In the genomic region with DNA sequence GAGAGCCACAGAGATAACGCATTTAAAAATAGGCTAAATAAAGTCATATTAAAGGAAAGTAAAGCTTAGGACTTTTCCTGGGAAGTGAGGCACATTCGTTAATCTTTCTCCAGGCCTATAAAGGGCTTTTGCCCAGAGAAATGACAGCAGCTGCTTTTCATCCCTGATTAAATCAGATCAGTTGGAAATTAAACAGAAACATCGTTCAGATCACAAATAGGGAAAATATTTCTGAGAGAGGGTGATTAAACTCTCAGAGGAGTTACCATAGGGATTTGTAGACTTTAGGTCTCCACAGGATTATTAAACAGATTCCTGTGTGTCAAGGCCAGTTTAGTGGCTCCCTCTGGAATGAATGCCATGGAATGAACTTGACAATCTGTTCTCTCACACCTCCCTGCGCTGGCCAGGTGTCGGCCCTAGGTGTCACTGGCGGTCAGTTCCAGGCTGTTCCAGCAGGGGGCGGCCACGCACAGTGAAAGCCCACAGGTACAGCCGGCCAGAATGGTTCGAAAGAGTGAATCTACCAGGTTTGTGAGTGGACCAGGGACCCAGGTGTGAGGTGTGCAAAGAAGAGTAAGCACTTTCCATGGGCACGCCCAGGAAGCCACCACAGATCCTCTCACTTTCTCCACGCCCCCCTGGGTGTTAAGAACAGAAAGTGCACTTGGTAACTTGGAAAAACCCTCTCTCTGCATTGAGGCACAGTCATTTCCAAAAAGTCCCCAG, we compare ENCODE assay signal across 8 cellular contexts.
DNase-seq lines count a peak whose midpoint lies in the region; ATAC-seq, FAIRE-seq and TF ChIP-seq lines count a peak whose summit lies in the region.

No MANE protein-coding gene starts in this region.

- H3K4me3 Mint-ChIP-seq in type B pancreatic cell = no peak overlapping the region

- H3K27ac ChIP-seq in trophoblast cell (ENCODE audit: low read depth, low read length) = no peak overlapping the region

- H3K79me2 ChIP-seq in trophoblast cell (ENCODE audit: control insufficient read depth, insufficient read depth, low read length, poor library complexity) = peaks cover 2% of the 10 kb centered on the region

- TF ChIP-seq CTCF in type B pancreatic cell (conservative IDR thresholded peaks at IDR 0.05) = peak; percentile 100

- DNase-seq in ELF-1 (ENCODE audit: low read depth, low spot score) (peak; percentile 90), HTR-8/SVneo (ENCODE audit: insufficient read length, low spot score) (peak; percentile 63), SHP77 (lab: John Stamatoyannopoulos, UW) (peak; percentile 46 to 60), activated gamma-delta T cell treated with Interleukin-2 at 50 U/mL for 16 hours (peak; percentile 83), globus pallidus (ENCODE audit: low spot score) (peak; percentile 15), trophoblast cell (peak; percentile 79 to 96), type B pancreatic cell (ENCODE audit: extremely low spot score, unreplicated experiment) (peak; percentile 89)

- no peak overlapping the region for H3K4me3 ChIP-seq in trophoblast cell (ENCODE audit: low read depth, low read length)

- H3K9me3 ChIP-seq in trophoblast cell (ENCODE audit: insufficient read depth, low read depth, low read length) = no peaks in the 10 kb centered on the region

- no peak overlapping the region for H2AFZ ChIP-seq in trophoblast cell (ENCODE audit: insufficient read depth, low read length, poor library complexity)

- no peak overlapping the region for H3K18ac ChIP-seq in trophoblast cell (ENCODE audit: low read length)

- H3K4me2 ChIP-seq in trophoblast cell (ENCODE audit: low read length) = no peak overlapping the region

- no peak overlapping the region for H2BK5ac ChIP-seq in trophoblast cell (ENCODE audit: low read depth, low read length, poor library complexity)

- H3K27me3 Mint-ChIP-seq in type B pancreatic cell = peaks cover 33% of the 10 kb centered on the region

- H3K23ac ChIP-seq in trophoblast cell (ENCODE audit: low read length) = no peak overlapping the region

- peaks cover 12% of the 10 kb centered on the region for H3K4me1 Mint-ChIP-seq in type B pancreatic cell (ENCODE audit: unreplicated experiment)

- H3K9me3 Mint-ChIP-seq in type B pancreatic cell = no peaks in the 10 kb centered on the region

- H3K9ac ChIP-seq in trophoblast cell (ENCODE audit: low read length) = no peak overlapping the region

- H3K4ac ChIP-seq in trophoblast cell (ENCODE audit: low read depth, low read length) = no peak overlapping the region

- H4K12ac ChIP-seq in trophoblast cell (ENCODE audit: low read depth, low read length) = no peak overlapping the region

- H3K14ac ChIP-seq in trophoblast cell (ENCODE audit: low read length) = no peak overlapping the region

- no peak overlapping the region for H4K8ac ChIP-seq in trophoblast cell (ENCODE audit: low read depth, low read length)

- peak; percentile 44 for FAIRE-seq in HTR-8/SVneo (lab: Jason Lieb, UNC)

- no peak overlapping the region for H2BK120ac ChIP-seq in trophoblast cell (ENCODE audit: insufficient read depth, low read length, poor library complexity)

- ATAC-seq in GM21528 (IDR thresholded peaks at IDR 0.05; ENCODE audit: low FRiP score, unreplicated experiment) = peak; percentile 83

- H3K27ac Mint-ChIP-seq in type B pancreatic cell = no peak overlapping the region

- no peak overlapping the region for H2AK5ac ChIP-seq in trophoblast cell (ENCODE audit: low read length)

- no CpG with 5 or more reads among the region's 12 CpGs for WGBS in trophoblast cell (ENCODE audit: extremely low coverage, insufficient coverage, insufficient read length)

- H3K36me3 ChIP-seq in trophoblast cell (ENCODE audit: control insufficient read depth in 1 of 2, insufficient read depth in 2 of 2, low read length in 2 of 2) = no peaks in the 10 kb centered on the region

- H2BK12ac ChIP-seq in trophoblast cell (ENCODE audit: low read length) = no peak overlapping the region

- H3K4me1 ChIP-seq in trophoblast cell (ENCODE audit: control insufficient read depth in 1 of 2, insufficient read depth in 2 of 2, low read length in 2 of 2) = no peaks in the 10 kb centered on the region

- no peak overlapping the region for H4K91ac ChIP-seq in trophoblast cell (ENCODE audit: low read depth, low read length)

- H3K79me1 ChIP-seq in trophoblast cell (ENCODE audit: low read length) = no peaks in the 10 kb centered on the region

- no peaks in the 10 kb centered on the region for H3K27me3 ChIP-seq in trophoblast cell (ENCODE audit: insufficient read depth, low read length)

- H3K36me3 Mint-ChIP-seq in type B pancreatic cell = no peaks in the 10 kb centered on the region

Comparison
In these comparisons a context has a peak if more than half of its experiments do, and no peak if none do; other contexts are left out.
1. DNase-seq: peak in every context shown above with its lines; median percentile 90 in ELF-1; 89 in type B pancreatic cell; 88 in trophoblast cell; 83 in activated gamma-delta T cell treated with Interleukin-2 at 50 U/mL for 16 hours; 63 in HTR-8/SVneo; 53 in SHP77; 15 in globus pallidus.